ENCODE assay signal across 8 cellular contexts in the genomic region with DNA sequence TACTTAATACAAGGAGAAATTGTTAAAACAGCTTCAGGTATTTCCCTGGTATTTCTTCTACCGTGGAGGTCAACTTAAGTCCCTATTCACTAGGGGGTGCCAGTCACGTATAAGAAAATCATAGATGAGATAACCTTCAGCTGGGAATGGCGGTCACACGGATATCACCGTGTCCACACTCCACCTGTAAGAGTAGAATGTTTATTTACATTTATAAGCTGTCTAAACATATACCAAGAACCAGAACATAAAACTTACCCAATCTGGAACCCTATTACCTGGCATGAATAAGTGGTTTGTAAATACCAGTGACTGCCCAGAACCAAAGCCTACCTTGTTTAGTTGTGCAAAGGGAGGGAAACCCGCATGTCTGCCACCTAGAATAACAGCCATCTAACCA. TPM values are rescaled to one million over a fixed set of nuclear protein-coding genes. Genes with fewer than 3 reads are reported as not detected.
DNase-seq lines count a peak whose midpoint lies in the region; ATAC-seq and TF ChIP-seq lines count a peak whose summit lies in the region.

No MANE protein-coding gene starts in this region.

- peaks cover 36% of the 10 kb centered on the region for H3K4me1 ChIP-seq in CD4-positive, alpha-beta memory T cell (ENCODE audit: insufficient read depth, low read length)
- H3K4me1 ChIP-seq in esophagus squamous epithelium (peaks cover 0 to 29% (median 5%) of the 10 kb centered on the region in 3 donors), osteoblast (ENCODE audit: insufficient read depth, low read length) (peaks cover 10% of the 10 kb centered on the region)

- peaks cover 0 to 1% of the 10 kb centered on the region in 2 donors for H3K36me3 Mint-ChIP-seq in CD4-positive, alpha-beta memory T cell
- H3K36me3 Mint-ChIP-seq in WTC11, result no peaks in the 10 kb centered on the region

- H3K4me3 Mint-ChIP-seq in CD4-positive, alpha-beta memory T cell, result peak overlapping the region in 5 of 8 donors; percentile 12 to 64 (median 30)
- peak overlapping the region; percentile 43 for H3K4me3 Mint-ChIP-seq in WTC11

- peak overlapping the region; percentile 4 for H2AFZ ChIP-seq in osteoblast (ENCODE audit: low read length)

- peak; percentile 64 for TF ChIP-seq CTCF in WTC11 (IDR thresholded peaks at IDR 0.05)
- peak; percentile 34 to 72 (median 56) for TF ChIP-seq CTCF in esophagus squamous epithelium (IDR thresholded peaks at IDR 0.05)
- peak; percentile 74 for TF ChIP-seq CTCF in osteoblast (IDR thresholded peaks at IDR 0.05; ENCODE audit: extremely low read depth, low read depth, low read length)

- POLR2A ChIA-PET in CD4-positive, alpha-beta memory T cell (lab: Charles Lee; ENCODE audit: partially characterized antibody), result interaction anchor here (0.7 to 2.1 kb wide), 8 partner anchors 16 to 1804 kb away, joined by 3 to 18 read pairs (median 7); a partner anchor contains a TSS
- POLR2A ChIA-PET in WTC11 (lab: Charles Lee), result interaction anchor here (0.6 to 0.7 kb wide), 2 partner anchors 54 to 55 kb away, joined by 3 to 4 read pairs; a partner anchor contains a TSS

- no peak overlapping the region for H3K4me3 ChIP-seq in CD4-positive, alpha-beta memory T cell (ENCODE audit: low read length in 2 of 2)
- peak overlapping the region in 1 of 4 donors; percentile 7 for H3K4me3 ChIP-seq in esophagus squamous epithelium
- H3K4me3 ChIP-seq in osteoblast (ENCODE audit: insufficient read depth, low read length), result no peak overlapping the region

- H3K27me3 ChIP-seq in CD4-positive, alpha-beta memory T cell (ENCODE audit: insufficient read depth, low read length), result peaks cover 12% of the 10 kb centered on the region
- H3K27me3 ChIP-seq in esophagus squamous epithelium (peaks cover 0 to 29% (median 0%) of the 10 kb centered on the region in 4 donors), osteoblast (ENCODE audit: insufficient read depth, low read length) (peaks cover 11% of the 10 kb centered on the region)

- no peak overlapping the region for H3K4me2 ChIP-seq in osteoblast (ENCODE audit: insufficient read depth, low read length)

- H3K9me3 Mint-ChIP-seq in CD4-positive, alpha-beta memory T cell, result no peaks in the 10 kb centered on the region
- peaks cover 6% of the 10 kb centered on the region for H3K9me3 Mint-ChIP-seq in WTC11

- H4K20me1 ChIP-seq in osteoblast (ENCODE audit: insufficient read depth, low read length), result no peaks in the 10 kb centered on the region

- peaks cover 12 to 20% of the 10 kb centered on the region in 2 donors for H3K27me3 Mint-ChIP-seq in CD4-positive, alpha-beta memory T cell
- H3K27me3 Mint-ChIP-seq in WTC11 (ENCODE audit: low read depth), result peaks cover 8% of the 10 kb centered on the region

- no peaks in the 10 kb centered on the region for H3K36me3 ChIP-seq in CD4-positive, alpha-beta memory T cell (ENCODE audit: insufficient read depth, low read length)
- H3K36me3 ChIP-seq in esophagus squamous epithelium (no peaks in the 10 kb centered on the region), osteoblast (ENCODE audit: insufficient read depth, low read length) (no peaks in the 10 kb centered on the region)

- TF ChIP-seq POLR2A in esophagus squamous epithelium (IDR thresholded peaks at IDR 0.05), result no peak

- H3K27ac Mint-ChIP-seq in CD4-positive, alpha-beta memory T cell, result peak overlapping the region in 4 of 7 donors; percentile 43 to 86 (median 60)
- no peak overlapping the region for H3K27ac Mint-ChIP-seq in WTC11

- WGBS in esophagus squamous epithelium, 2 donors, result 12 to 18% methylated on average over 6 of the region's 6 CpGs

- H3K4me1 Mint-ChIP-seq in CD4-positive, alpha-beta memory T cell, result peaks cover 17 to 38% (median 21%) of the 10 kb centered on the region in 4 donors
- H3K4me1 Mint-ChIP-seq in WTC11, result peaks cover 27% of the 10 kb centered on the region

- CTCF ChIA-PET in CD4-positive, alpha-beta memory T cell (lab: Charles Lee; ENCODE audit: partially characterized antibody), result interaction anchor here (0.8 to 2.7 kb wide), 22 partner anchors 9 to 157 kb away, joined by 3 to 62 read pairs (median 5); a partner anchor contains a TSS
- CTCF ChIA-PET in WTC11 (lab: Charles Lee), result interaction anchor here (0.6 to 1.9 kb wide), 34 partner anchors 9 to 470 kb away, joined by 3 to 18 read pairs (median 4); a partner anchor contains a TSS

- no peak overlapping the region for H3K27ac ChIP-seq in CD4-positive, alpha-beta memory T cell (ENCODE audit: low read depth, low read length)
- H3K27ac ChIP-seq in esophagus squamous epithelium (no peak overlapping the region), osteoblast (ENCODE audit: low read depth, low read length) (no peak overlapping the region)

- H3K79me2 ChIP-seq in osteoblast (ENCODE audit: insufficient read depth, low read length), result peaks cover 17% of the 10 kb centered on the region

- no peaks in the 10 kb centered on the region for H3K9me3 ChIP-seq in CD4-positive, alpha-beta memory T cell (ENCODE audit: control insufficient read depth in 1 of 2, low read length in 2 of 2)
- H3K9me3 ChIP-seq in esophagus squamous epithelium (no peaks in the 10 kb centered on the region), osteoblast (ENCODE audit: low read depth, low read length) (no peaks in the 10 kb centered on the region)

- peak; percentile 54 to 69 (median 63) for DNase-seq in CD4-positive, alpha-beta memory T cell
- DNase-seq in NCI-H345 treated with DMSO at 0.1 percent for 48 hours (lab: John Stamatoyannopoulos, UW; ENCODE audit: unreplicated experiment) (peak; percentile 66), WTC11 (ENCODE audit: low spot score) (peak; percentile 72), esophagus squamous epithelium (lab: John Stamatoyannopoulos, UW) (no peak), osteoblast (ENCODE audit: insufficient read length, low spot score, missing footprints) (no peak), mesenteric fat pad (ENCODE audit: low spot score) (no peak)

- intact Hi-C loops in CD4-positive, alpha-beta memory T cell (cut with micrococcal nuclease), result loop anchor here (1.0 to 10.0 kb wide), 4 partner anchors 35 to 714 kb away; a partner anchor contains a TSS
- intact Hi-C loops in esophagus squamous epithelium (cut with DNase I), result loop anchor here (5.0 kb wide), 1 partner anchor 148 kb away; no protein-coding TSS in a partner anchor

- ATAC-seq in GM18519 (IDR thresholded peaks at IDR 0.05; ENCODE audit: low FRiP score, unreplicated experiment), result peak; percentile 60
- ATAC-seq in HG03103 (IDR thresholded peaks at IDR 0.05; ENCODE audit: low read depth, unreplicated experiment), result peak; percentile 57
- ATAC-seq in WTC11, result 0 out of 2 replicates have a peak, but pooled peaks have one; percentile 6

TF ChIP-seq in WTC11, 78 proteins besides CTCF, POLR2A, EP300 and RAD21:
- TF ChIP-seq PRRX2 (CRISPR knock-in tag; IDR thresholded peaks at IDR 0.05), result no peak

RNA-seq across cellular contexts. Expression of a gene that starts 1.9 kb away (rescaled TPM):
- total RNA-seq in CD4-positive, alpha-beta memory T cell, result 1 to 10 TPM; 2.7 to 3.0 TPM
- polyA plus RNA-seq in CD4-positive, alpha-beta memory T cell, result 1 to 10 TPM; 5.5 to 7.4 TPM
- total RNA-seq in WTC11 (2021), result 8.5 to 10.1 TPM (median 9.0 TPM) in 3 replicates
- 10 to 100 TPM in 2 of 4 donors, 1 to 10 TPM in 2; 6.7 to 18.7 (median 12.1) TPM for total RNA-seq in esophagus squamous epithelium
- 6.8 and 7.6 TPM in 2 replicates for total RNA-seq in osteoblast
- 0.58 TPM for total RNA-seq in mesenteric fat pad

RNA-seq across cellular contexts. Expression of a gene that starts 55.2 kb away (rescaled TPM):
- under 1 TPM; 0.61 to 0.87 TPM for total RNA-seq in CD4-positive, alpha-beta memory T cell
- polyA plus RNA-seq in CD4-positive, alpha-beta memory T cell, result under 1 TPM in 1 of 2 donors, not detected in 1; 0.24 TPM
- total RNA-seq in WTC11 (2021) (47.2 to 51.0 TPM (median 49.4 TPM) in 3 replicates), esophagus squamous epithelium (10 to 100 TPM in 2 of 4 donors, 1 to 10 TPM in 2; 2.7 to 18.3 (median 9.8) TPM), osteoblast (4.0 and 4.4 TPM in 2 replicates), mesenteric fat pad (0.58 TPM)

Comparison
In these comparisons a context has a peak if more than half of its experiments do, and no peak if none do; other contexts are left out.
1. DNase-seq: peak in CD4-positive, alpha-beta memory T cell (5 of 5), NCI-H345 treated with DMSO at 0.1 percent for 48 hours (single experiment) and WTC11 (single experiment); none in esophagus squamous epithelium (single experiment), osteoblast (single experiment) and mesenteric fat pad (single experiment).
2. ATAC-seq: peak in every context shown above with its lines; median percentile 60 in GM18519; 57 in HG03103; 6 in WTC11.
3. Peak in every context shown above with its lines, with median percentiles within 50 percentile points of each other: CTCF ChIP-seq.